In the genomic region with DNA sequence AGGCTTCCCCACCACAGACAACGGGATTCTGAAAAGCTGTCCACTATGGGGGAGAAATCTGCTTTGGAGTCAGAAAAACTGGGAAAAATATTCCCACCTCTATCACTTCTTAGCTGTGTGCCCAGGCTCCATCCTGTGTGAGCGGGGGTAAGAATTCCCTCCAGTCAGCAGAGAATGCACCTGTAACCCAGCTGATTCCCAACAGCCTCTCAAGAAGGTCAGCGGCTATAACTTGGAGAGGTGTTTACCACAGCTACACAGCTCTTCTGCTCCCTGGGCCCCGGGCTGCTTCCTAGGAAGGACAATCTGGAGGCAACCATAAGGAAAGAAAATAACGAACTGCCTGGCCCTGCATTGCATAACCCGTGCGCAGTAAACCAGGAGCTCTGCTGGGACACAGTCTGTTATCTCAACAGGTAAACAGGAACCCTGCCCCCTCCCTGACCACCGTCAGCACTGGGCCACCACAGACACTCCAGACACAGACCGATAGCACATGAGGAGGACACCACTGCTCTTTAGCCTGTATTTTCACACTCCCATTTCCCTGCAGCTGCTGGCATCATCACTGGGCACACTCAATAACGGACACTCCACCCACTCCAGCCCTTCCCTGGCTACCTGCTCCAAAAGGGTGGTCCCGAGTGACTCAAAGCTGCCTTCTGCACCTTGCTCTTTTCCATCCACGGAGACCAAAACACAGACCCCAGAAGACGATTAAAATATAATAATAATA, we compare ENCODE assay signal across 1 cellular context.
TF ChIP-seq lines count a peak whose summit lies in the region.

No MANE protein-coding gene starts in this region.

TF ChIP-seq in HepG2, 621 proteins besides CTCF, POLR2A, EP300 and RAD21 (continued from another document and continues in another):
- TF ChIP-seq ZNF232 (CRISPR knock-in tag; IDR thresholded peaks at IDR 0.05; ENCODE audit: borderline replicate concordance): 0 out of 2 replicates have a peak, but pooled peaks have one; percentile 13
- TF ChIP-seq SNRNP70 (IDR thresholded peaks at IDR 0.05; ENCODE audit: low read depth, low read length): no peak
- TF ChIP-seq, protein P1, sequence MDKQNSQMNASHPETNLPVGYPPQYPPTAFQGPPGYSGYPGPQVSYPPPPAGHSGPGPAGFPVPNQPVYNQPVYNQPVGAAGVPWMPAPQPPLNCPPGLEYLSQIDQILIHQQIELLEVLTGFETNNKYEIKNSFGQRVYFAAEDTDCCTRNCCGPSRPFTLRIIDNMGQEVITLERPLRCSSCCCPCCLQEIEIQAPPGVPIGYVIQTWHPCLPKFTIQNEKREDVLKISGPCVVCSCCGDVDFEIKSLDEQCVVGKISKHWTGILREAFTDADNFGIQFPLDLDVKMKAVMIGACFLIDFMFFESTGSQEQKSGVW (CRISPR knock-in tag; IDR thresholded peaks at IDR 0.05; ENCODE audit: borderline replicate concordance): no peak
- TF ChIP-seq ZNF768 (CRISPR knock-in tag; IDR thresholded peaks at IDR 0.05): no peak
- no peak for TF ChIP-seq ARHGAP35 (CRISPR knock-in tag; IDR thresholded peaks at IDR 0.05; ENCODE audit: borderline replicate concordance)
- peak; percentile 72 for TF ChIP-seq TEAD3 (CRISPR knock-in tag; optimal IDR thresholded peaks at IDR 0.05; ENCODE audit: borderline replicate concordance)
- TF ChIP-seq ZNF44 (CRISPR knock-in tag; IDR thresholded peaks at IDR 0.05): no peak
- TF ChIP-seq KDM3A (CRISPR knock-in tag; IDR thresholded peaks at IDR 0.05; ENCODE audit: low read depth): peak; percentile 48; the same call in 1 of the 2 replicates
- no peak for TF ChIP-seq ZNF572 (CRISPR knock-in tag; IDR thresholded peaks at IDR 0.05)
- TF ChIP-seq, protein P2, sequence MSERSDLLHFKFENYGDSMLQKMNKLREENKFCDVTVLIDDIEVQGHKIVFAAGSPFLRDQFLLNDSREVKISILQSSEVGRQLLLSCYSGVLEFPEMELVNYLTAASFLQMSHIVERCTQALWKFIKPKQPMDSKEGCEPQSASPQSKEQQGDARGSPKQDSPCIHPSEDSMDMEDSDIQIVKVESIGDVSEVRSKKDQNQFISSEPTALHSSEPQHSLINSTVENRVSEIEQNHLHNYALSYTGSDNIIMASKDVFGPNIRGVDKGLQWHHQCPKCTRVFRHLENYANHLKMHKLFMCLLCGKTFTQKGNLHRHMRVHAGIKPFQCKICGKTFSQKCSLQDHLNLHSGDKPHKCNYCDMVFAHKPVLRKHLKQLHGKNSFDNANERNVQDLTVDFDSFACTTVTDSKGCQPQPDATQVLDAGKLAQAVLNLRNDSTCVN (CRISPR knock-in tag; IDR thresholded peaks at IDR 0.05; ENCODE audit: borderline replicate concordance): peak; percentile 61; the same call in 1 of the 2 replicates
- no peak; the same call in 1 of the 2 replicates for TF ChIP-seq ZNF780A (CRISPR knock-in tag; IDR thresholded peaks at IDR 0.05)
- no peak for TF ChIP-seq SMYD3 (CRISPR knock-in tag; IDR thresholded peaks at IDR 0.05)
- no peak for TF ChIP-seq ONECUT2 (CRISPR knock-in tag; IDR thresholded peaks at IDR 0.05)
- TF ChIP-seq ZNF292 (CRISPR knock-in tag; IDR thresholded peaks at IDR 0.05; ENCODE audit: borderline replicate concordance, low read depth): peak; percentile 96
- TF ChIP-seq, protein P3, sequence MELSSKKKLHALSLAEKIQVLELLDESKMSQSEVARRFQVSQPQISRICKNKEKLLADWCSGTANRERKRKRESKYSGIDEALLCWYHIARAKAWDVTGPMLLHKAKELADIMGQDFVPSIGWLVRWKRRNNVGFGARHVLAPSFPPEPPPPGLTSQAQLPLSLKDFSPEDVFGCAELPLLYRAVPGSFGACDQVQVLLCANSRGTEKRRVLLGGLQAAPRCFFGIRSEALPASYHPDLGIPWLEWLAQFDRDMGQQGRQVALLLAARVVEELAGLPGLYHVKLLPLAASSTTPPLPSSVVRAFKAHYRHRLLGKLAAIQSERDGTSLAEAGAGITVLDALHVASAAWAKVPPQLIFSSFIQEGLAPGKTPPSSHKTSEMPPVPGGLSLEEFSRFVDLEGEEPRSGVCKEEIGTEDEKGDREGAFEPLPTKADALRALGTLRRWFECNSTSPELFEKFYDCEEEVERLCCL (CRISPR knock-in tag; IDR thresholded peaks at IDR 0.05; ENCODE audit: borderline replicate concordance): 0 out of 2 replicates have a peak, but pooled peaks have one; percentile 48
- TF ChIP-seq ZNF678 (CRISPR knock-in tag; IDR thresholded peaks at IDR 0.05): no peak
- TF ChIP-seq ZNF335 (CRISPR knock-in tag; IDR thresholded peaks at IDR 0.05): no peak
- TF ChIP-seq TSC22D2 (CRISPR knock-in tag; IDR thresholded peaks at IDR 0.05; ENCODE audit: borderline replicate concordance): no peak
- no peak for TF ChIP-seq MBNL3 (CRISPR knock-in tag; conservative IDR thresholded peaks at IDR 0.05)
- TF ChIP-seq DR1 (CRISPR knock-in tag; IDR thresholded peaks at IDR 0.05): no peak
- TF ChIP-seq ZNF430 (CRISPR knock-in tag; IDR thresholded peaks at IDR 0.05): peak; percentile 69; the same call in 1 of the 2 replicates
- no peak for TF ChIP-seq SNAPC2 (CRISPR knock-in tag; IDR thresholded peaks at IDR 0.05)
- no peak for TF ChIP-seq STAT5B (CRISPR knock-in tag; IDR thresholded peaks at IDR 0.05)
- no peak for TF ChIP-seq NFIB (CRISPR knock-in tag; IDR thresholded peaks at IDR 0.05; ENCODE audit: borderline replicate concordance)
- TF ChIP-seq, protein P4, sequence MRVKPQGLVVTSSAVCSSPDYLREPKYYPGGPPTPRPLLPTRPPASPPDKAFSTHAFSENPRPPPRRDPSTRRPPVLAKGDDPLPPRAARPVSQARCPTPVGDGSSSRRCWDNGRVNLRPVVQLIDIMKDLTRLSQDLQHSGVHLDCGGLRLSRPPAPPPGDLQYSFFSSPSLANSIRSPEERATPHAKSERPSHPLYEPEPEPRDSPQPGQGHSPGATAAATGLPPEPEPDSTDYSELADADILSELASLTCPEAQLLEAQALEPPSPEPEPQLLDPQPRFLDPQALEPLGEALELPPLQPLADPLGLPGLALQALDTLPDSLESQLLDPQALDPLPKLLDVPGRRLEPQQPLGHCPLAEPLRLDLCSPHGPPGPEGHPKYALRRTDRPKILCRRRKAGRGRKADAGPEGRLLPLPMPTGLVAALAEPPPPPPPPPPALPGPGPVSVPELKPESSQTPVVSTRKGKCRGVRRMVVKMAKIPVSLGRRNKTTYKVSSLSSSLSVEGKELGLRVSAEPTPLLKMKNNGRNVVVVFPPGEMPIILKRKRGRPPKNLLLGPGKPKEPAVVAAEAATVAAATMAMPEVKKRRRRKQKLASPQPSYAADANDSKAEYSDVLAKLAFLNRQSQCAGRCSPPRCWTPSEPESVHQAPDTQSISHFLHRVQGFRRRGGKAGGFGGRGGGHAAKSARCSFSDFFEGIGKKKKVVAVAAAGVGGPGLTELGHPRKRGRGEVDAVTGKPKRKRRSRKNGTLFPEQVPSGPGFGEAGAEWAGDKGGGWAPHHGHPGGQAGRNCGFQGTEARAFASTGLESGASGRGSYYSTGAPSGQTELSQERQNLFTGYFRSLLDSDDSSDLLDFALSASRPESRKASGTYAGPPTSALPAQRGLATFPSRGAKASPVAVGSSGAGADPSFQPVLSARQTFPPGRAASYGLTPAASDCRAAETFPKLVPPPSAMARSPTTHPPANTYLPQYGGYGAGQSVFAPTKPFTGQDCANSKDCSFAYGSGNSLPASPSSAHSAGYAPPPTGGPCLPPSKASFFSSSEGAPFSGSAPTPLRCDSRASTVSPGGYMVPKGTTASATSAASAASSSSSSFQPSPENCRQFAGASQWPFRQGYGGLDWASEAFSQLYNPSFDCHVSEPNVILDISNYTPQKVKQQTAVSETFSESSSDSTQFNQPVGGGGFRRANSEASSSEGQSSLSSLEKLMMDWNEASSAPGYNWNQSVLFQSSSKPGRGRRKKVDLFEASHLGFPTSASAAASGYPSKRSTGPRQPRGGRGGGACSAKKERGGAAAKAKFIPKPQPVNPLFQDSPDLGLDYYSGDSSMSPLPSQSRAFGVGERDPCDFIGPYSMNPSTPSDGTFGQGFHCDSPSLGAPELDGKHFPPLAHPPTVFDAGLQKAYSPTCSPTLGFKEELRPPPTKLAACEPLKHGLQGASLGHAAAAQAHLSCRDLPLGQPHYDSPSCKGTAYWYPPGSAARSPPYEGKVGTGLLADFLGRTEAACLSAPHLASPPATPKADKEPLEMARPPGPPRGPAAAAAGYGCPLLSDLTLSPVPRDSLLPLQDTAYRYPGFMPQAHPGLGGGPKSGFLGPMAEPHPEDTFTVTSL (CRISPR knock-in tag; IDR thresholded peaks at IDR 0.05; ENCODE audit: borderline replicate concordance): peak; percentile 85
- no peak for TF ChIP-seq ZSCAN22 (CRISPR knock-in tag; IDR thresholded peaks at IDR 0.05)
- no peak for TF ChIP-seq MTF1 (CRISPR knock-in tag; IDR thresholded peaks at IDR 0.05)
- no peak; the same call in 1 of the 2 replicates for TF ChIP-seq NFYC (CRISPR knock-in tag; IDR thresholded peaks at IDR 0.05)
- TF ChIP-seq, protein P5, sequence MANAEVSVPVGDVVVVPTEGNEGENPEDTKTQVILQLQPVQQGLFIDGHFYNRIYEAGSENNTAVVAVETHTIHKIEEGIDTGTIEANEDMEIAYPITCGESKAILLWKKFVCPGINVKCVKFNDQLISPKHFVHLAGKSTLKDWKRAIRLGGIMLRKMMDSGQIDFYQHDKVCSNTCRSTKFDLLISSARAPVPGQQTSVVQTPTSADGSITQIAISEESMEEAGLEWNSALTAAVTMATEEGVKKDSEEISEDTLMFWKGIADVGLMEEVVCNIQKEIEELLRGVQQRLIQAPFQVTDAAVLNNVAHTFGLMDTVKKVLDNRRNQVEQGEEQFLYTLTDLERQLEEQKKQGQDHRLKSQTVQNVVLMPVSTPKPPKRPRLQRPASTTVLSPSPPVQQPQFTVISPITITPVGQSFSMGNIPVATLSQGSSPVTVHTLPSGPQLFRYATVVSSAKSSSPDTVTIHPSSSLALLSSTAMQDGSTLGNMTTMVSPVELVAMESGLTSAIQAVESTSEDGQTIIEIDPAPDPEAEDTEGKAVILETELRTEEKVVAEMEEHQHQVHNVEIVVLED (CRISPR knock-in tag; IDR thresholded peaks at IDR 0.05; ENCODE audit: borderline replicate concordance): peak; percentile 34; the same call in 1 of the 2 replicates
- TF ChIP-seq, protein P6, sequence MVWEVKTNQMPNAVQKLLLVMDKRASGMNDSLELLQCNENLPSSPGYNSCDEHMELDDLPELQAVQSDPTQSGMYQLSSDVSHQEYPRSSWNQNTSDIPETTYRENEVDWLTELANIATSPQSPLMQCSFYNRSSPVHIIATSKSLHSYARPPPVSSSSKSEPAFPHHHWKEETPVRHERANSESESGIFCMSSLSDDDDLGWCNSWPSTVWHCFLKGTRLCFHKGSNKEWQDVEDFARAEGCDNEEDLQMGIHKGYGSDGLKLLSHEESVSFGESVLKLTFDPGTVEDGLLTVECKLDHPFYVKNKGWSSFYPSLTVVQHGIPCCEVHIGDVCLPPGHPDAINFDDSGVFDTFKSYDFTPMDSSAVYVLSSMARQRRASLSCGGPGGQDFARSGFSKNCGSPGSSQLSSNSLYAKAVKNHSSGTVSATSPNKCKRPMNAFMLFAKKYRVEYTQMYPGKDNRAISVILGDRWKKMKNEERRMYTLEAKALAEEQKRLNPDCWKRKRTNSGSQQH (CRISPR knock-in tag; IDR thresholded peaks at IDR 0.05; ENCODE audit: low read depth): peak; percentile 53; the same call in 1 of the 2 replicates
- no peak for TF ChIP-seq FOXA1 (IDR thresholded peaks at IDR 0.05)
- TF ChIP-seq FOXA1 (CRISPR knock-in tag; IDR thresholded peaks at IDR 0.05): peak; percentile 96
- TF ChIP-seq ZFP62 (CRISPR knock-in tag; IDR thresholded peaks at IDR 0.05): no peak
- no peak for TF ChIP-seq HDAC6 (IDR thresholded peaks at IDR 0.05; ENCODE audit: low read depth, low read length)
- no peak for TF ChIP-seq ZFP41 (CRISPR knock-in tag; IDR thresholded peaks at IDR 0.05; ENCODE audit: borderline replicate concordance)
- TF ChIP-seq, protein P7, sequence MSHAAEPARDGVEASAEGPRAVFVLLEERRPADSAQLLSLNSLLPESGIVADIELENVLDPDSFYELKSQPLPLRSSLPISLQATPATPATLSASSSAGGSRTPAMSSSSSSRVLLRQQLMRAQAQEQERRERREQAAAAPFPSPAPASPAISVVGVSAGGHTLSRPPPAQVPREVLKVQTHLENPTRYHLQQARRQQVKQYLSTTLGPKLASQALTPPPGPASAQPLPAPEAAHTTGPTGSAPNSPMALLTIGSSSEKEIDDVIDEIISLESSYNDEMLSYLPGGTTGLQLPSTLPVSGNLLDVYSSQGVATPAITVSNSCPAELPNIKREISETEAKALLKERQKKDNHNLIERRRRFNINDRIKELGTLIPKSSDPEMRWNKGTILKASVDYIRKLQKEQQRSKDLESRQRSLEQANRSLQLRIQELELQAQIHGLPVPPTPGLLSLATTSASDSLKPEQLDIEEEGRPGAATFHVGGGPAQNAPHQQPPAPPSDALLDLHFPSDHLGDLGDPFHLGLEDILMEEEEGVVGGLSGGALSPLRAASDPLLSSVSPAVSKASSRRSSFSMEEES (CRISPR knock-in tag; IDR thresholded peaks at IDR 0.05): peak; percentile 74
- no peak for TF ChIP-seq HNRNPUL1 (IDR thresholded peaks at IDR 0.05; ENCODE audit: low read depth, low read length)
- TF ChIP-seq HOXA5 (CRISPR knock-in tag; IDR thresholded peaks at IDR 0.05): no peak
- TF ChIP-seq, protein P8, sequence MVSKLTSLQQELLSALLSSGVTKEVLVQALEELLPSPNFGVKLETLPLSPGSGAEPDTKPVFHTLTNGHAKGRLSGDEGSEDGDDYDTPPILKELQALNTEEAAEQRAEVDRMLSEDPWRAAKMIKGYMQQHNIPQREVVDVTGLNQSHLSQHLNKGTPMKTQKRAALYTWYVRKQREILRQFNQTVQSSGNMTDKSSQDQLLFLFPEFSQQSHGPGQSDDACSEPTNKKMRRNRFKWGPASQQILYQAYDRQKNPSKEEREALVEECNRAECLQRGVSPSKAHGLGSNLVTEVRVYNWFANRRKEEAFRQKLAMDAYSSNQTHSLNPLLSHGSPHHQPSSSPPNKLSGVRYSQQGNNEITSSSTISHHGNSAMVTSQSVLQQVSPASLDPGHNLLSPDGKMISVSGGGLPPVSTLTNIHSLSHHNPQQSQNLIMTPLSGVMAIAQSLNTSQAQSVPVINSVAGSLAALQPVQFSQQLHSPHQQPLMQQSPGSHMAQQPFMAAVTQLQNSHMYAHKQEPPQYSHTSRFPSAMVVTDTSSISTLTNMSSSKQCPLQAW (CRISPR knock-in tag; IDR thresholded peaks at IDR 0.05): peak; percentile 80
- TF ChIP-seq CEBPB (IDR thresholded peaks at IDR 0.05; ENCODE audit: borderline replicate concordance, low read depth, low read length): peak; percentile 94
- TF ChIP-seq ZNF546 (CRISPR knock-in tag; conservative IDR thresholded peaks at IDR 0.05): no peak
- TF ChIP-seq RFX1 (IDR thresholded peaks at IDR 0.05): no peak
- no peak for TF ChIP-seq ZNF235 (CRISPR knock-in tag; IDR thresholded peaks at IDR 0.05; ENCODE audit: borderline replicate concordance)
- TF ChIP-seq PCBP1 (IDR thresholded peaks at IDR 0.05; ENCODE audit: borderline replicate concordance, low read depth, low read length): no peak
- peak; percentile 96 for TF ChIP-seq HDAC2 (CRISPR knock-in tag; IDR thresholded peaks at IDR 0.05)
- TF ChIP-seq ZNF737 (CRISPR knock-in tag; IDR thresholded peaks at IDR 0.05; ENCODE audit: borderline replicate concordance): no peak; the same call in 1 of the 2 replicates
- TF ChIP-seq, protein P9, sequence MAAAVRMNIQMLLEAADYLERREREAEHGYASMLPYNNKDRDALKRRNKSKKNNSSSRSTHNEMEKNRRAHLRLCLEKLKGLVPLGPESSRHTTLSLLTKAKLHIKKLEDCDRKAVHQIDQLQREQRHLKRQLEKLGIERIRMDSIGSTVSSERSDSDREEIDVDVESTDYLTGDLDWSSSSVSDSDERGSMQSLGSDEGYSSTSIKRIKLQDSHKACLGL (CRISPR knock-in tag; IDR thresholded peaks at IDR 0.05): peak; percentile 59; the same call in 1 of the 2 replicates
- peak; percentile 61; the same call in 1 of the 2 replicates for TF ChIP-seq ZC3H13 (CRISPR knock-in tag; IDR thresholded peaks at IDR 0.05)
- no peak for TF ChIP-seq NFRKB (IDR thresholded peaks at IDR 0.05)
- TF ChIP-seq ZNF17 (CRISPR knock-in tag; IDR thresholded peaks at IDR 0.05): no peak
- TF ChIP-seq RFX5 (IDR thresholded peaks at IDR 0.05; ENCODE audit: low read depth, low read length): no peak
- no peak for TF ChIP-seq MTA3 (CRISPR knock-in tag; IDR thresholded peaks at IDR 0.05)
